8 cellular contexts compared by ENCODE assay signal in genomic region chr19:35549174-35549788, GRCh38. TPM values are rescaled to one million over a fixed set of nuclear protein-coding genes. Genes with fewer than 3 reads are reported as not detected.
DNase-seq lines count a peak whose midpoint lies in the region; ATAC-seq and TF ChIP-seq lines count a peak whose summit lies in the region.

No MANE protein-coding gene starts in this region.

- DNase-seq in G401 (ENCODE audit: low spot score): peak; percentile 87
- no peak for DNase-seq in RWPE2 (ENCODE audit: low spot score)
- DNase-seq in activated effector memory CD4-positive, alpha-beta T cell treated with Interleukin-2 at 50 U/mL for 16 hours: peak; percentile 31
- peak in 1 of 2 donors; percentile 47 for DNase-seq in gastrocnemius medialis

- H3K27ac ChIP-seq in RWPE2 (ENCODE audit: poor library complexity, severe bottlenecking) (no peak overlapping the region), gastroesophageal sphincter (no peak overlapping the region), gastrocnemius medialis (no peak overlapping the region)

- H4K20me1 ChIP-seq in Loucy (ENCODE audit: insufficient read depth, low read length, poor library complexity, severe bottlenecking): no peaks in the 10 kb centered on the region

- peak; percentile 18; the same call in 1 of the 3 replicates for ATAC-seq in RWPE2 (ENCODE audit: low read depth)
- peak; percentile 12 for ATAC-seq in gastroesophageal sphincter
- ATAC-seq in gastrocnemius medialis: peak; percentile 26 to 37
- no peak for ATAC-seq in HG02610 (IDR thresholded peaks at IDR 0.05; ENCODE audit: unreplicated experiment)
- no peak for ATAC-seq in HG03097 (IDR thresholded peaks at IDR 0.05; ENCODE audit: low FRiP score, unreplicated experiment)

- H3K9ac ChIP-seq in Loucy (ENCODE audit: low read depth, low read length, poor library complexity, severe bottlenecking): no peak overlapping the region

- no peaks in the 10 kb centered on the region for H3F3A ChIP-seq in Loucy (ENCODE audit: low read depth)

- intact Hi-C loops in gastrocnemius medialis (cut with DNase I; ENCODE audit: low total_unique reads): loop anchor here (1.0 kb wide), 1 partner anchor 167 kb away; no protein-coding TSS in a partner anchor

- H3K27me3 ChIP-seq in Loucy (ENCODE audit: insufficient read depth, low read length, poor library complexity, severe bottlenecking): no peaks in the 10 kb centered on the region
- no peaks in the 10 kb centered on the region for H3K27me3 ChIP-seq in RWPE2 (ENCODE audit: insufficient read depth, poor library complexity, severe bottlenecking)
- no peaks in the 10 kb centered on the region for H3K27me3 ChIP-seq in gastroesophageal sphincter
- no peaks in the 10 kb centered on the region for H3K27me3 ChIP-seq in gastrocnemius medialis

- H3K4me1 ChIP-seq in Loucy (ENCODE audit: insufficient read depth, low read length, poor library complexity, severe bottlenecking) (peaks cover 22% of the 10 kb centered on the region), RWPE2 (ENCODE audit: insufficient read depth, poor library complexity, severe bottlenecking) (peaks cover 6% of the 10 kb centered on the region), gastroesophageal sphincter (peaks cover 0 to 42% (median 13%) of the 10 kb centered on the region in 3 donors), gastrocnemius medialis (peaks cover 16 to 24% of the 10 kb centered on the region in 2 donors)

- TF ChIP-seq EP300 in gastroesophageal sphincter (IDR thresholded peaks at IDR 0.05): no peak

- H3K9me3 ChIP-seq in Loucy (ENCODE audit: insufficient read depth, low read depth, low read length): no peaks in the 10 kb centered on the region
- no peaks in the 10 kb centered on the region for H3K9me3 ChIP-seq in RWPE2 (ENCODE audit: severe bottlenecking)
- H3K9me3 ChIP-seq in gastroesophageal sphincter: no peaks in the 10 kb centered on the region
- no peaks in the 10 kb centered on the region for H3K9me3 ChIP-seq in gastrocnemius medialis

- in situ Hi-C loops in G401 (cut with HindIII; ENCODE audit: low sequenced_read_pairs) (no loop called here), gastrocnemius medialis (cut with MboI; ENCODE audit: low sequenced_read_pairs in 4 of 4) (loop anchor here in 2 of 4 donors (10.0 to 25.0 kb wide), 2 partner anchors 163 to 166 kb away; partner anchors contain the start of genes KMT2B (in 2 of the 2) and ZBTB32 (in 1 of the 2))

- H3K4me2 ChIP-seq in Loucy (ENCODE audit: low read depth, low read length, poor library complexity, severe bottlenecking): no peak overlapping the region

- TF ChIP-seq POLR2A in gastroesophageal sphincter (IDR thresholded peaks at IDR 0.05): no peak
- no peak for TF ChIP-seq POLR2A in gastrocnemius medialis (IDR thresholded peaks at IDR 0.05)

- no peaks in the 10 kb centered on the region for H3K36me3 ChIP-seq in Loucy (ENCODE audit: insufficient read depth, low read length)
- H3K36me3 ChIP-seq in RWPE2 (ENCODE audit: low read depth): peaks cover 17% of the 10 kb centered on the region
- peaks cover 0 to 15% of the 10 kb centered on the region in 2 donors for H3K36me3 ChIP-seq in gastroesophageal sphincter
- peaks cover 0 to 11% of the 10 kb centered on the region in 2 donors for H3K36me3 ChIP-seq in gastrocnemius medialis

- no peaks in the 10 kb centered on the region for H3K9me2 ChIP-seq in Loucy (replicated peaks; ENCODE audit: low read depth, low read length)

- H3K4me3 ChIP-seq in Loucy (ENCODE audit: low read length, poor library complexity, severe bottlenecking) (no peak overlapping the region), RWPE2 (ENCODE audit: severe bottlenecking) (no peak overlapping the region), gastroesophageal sphincter (no peak overlapping the region), gastrocnemius medialis (no peak overlapping the region)

- no peak overlapping the region for H2AFZ ChIP-seq in Loucy (ENCODE audit: low read length)

- 21 to 23% methylated on average over 5 to 6 of the region's 6 CpGs for WGBS in gastroesophageal sphincter (ENCODE audit: low coverage in 1 of 2), 2 donors

- H3K79me2 ChIP-seq in Loucy (ENCODE audit: insufficient read depth, low read length): peaks cover 28% of the 10 kb centered on the region

- TF ChIP-seq CTCF in Loucy (conservative IDR thresholded peaks at IDR 0.05; ENCODE audit: low read length): peak; percentile 86
- TF ChIP-seq CTCF in RWPE2 (IDR thresholded peaks at IDR 0.05; ENCODE audit: poor library complexity, severe bottlenecking): peak; percentile 79
- peak in 3 of 4 experiments; percentile 61 to 81 (median 75) for TF ChIP-seq CTCF in gastroesophageal sphincter (IDR thresholded peaks at IDR 0.05)
- peak; percentile 23 to 81 (median 74) for TF ChIP-seq CTCF in gastrocnemius medialis (IDR thresholded peaks at IDR 0.05 in 4 of 5, conservative IDR thresholded peaks at IDR 0.05 in 1 of 5)

RNA-seq across cellular contexts. Expression of gene TMEM147, which starts 3.9 kb away (rescaled TPM):
- total RNA-seq in G401 (2014; rRNA removed; shearing (Covaris generic)): 208 and 254 TPM in 2 replicates
- total RNA-seq in gastroesophageal sphincter (10 to 100 TPM; 60.0 to 82.6 (median 64.1) TPM), gastrocnemius medialis (100 to 1,000 TPM in 3 of 4 donors, 10 to 100 TPM in 1; 86.2 to 145 (median 119) TPM)

RNA-seq across cellular contexts. Expression of gene ATP4A, which starts 14.2 kb away (rescaled TPM):
- not detected in 2 replicates for total RNA-seq in G401 (2014; rRNA removed; shearing (Covaris generic))
- total RNA-seq in gastroesophageal sphincter (not detected), gastrocnemius medialis (not detected)

RNA-seq across cellular contexts. Expression of gene GAPDHS, which starts 16.0 kb away (rescaled TPM):
- 3.2 TPM in 1 of 2 replicates, not detected in the other for total RNA-seq in G401 (2014; rRNA removed; shearing (Covaris generic))
- total RNA-seq in gastroesophageal sphincter: not detected
- not detected for total RNA-seq in gastrocnemius medialis

RNA-seq across cellular contexts. Expression of gene SBSN, which starts 21.2 kb away (rescaled TPM):
- total RNA-seq in G401 (2014; rRNA removed; shearing (Covaris generic)): not detected in 2 replicates
- total RNA-seq in gastroesophageal sphincter (10 to 100 TPM in 1 of 4 donors, 1 to 10 TPM in 2, not detected in 1; 1.0 to 13.4 (median 1.2) TPM), gastrocnemius medialis (not detected)

RNA-seq across cellular contexts. Expression of gene DMKN, which starts 35.8 kb away (rescaled TPM):
- 85.4 and 136 TPM in 2 replicates for total RNA-seq in G401 (2014; rRNA removed; shearing (Covaris generic))
- total RNA-seq in gastroesophageal sphincter: 10 to 100 TPM in 2 of 4 donors, 1 to 10 TPM in 2; 5.6 to 20.0 (median 9.0) TPM
- under 1 TPM in 1 of 4 donors, not detected in 3; 0.89 TPM for total RNA-seq in gastrocnemius medialis

Comparison
In these comparisons a context has a peak if more than half of its experiments do, and no peak if none do; other contexts are left out.
1. ATAC-seq: peak in RWPE2 (single experiment), gastroesophageal sphincter (single experiment) and gastrocnemius medialis (2 of 2); none in HG02610 (single experiment) and HG03097 (single experiment).
2. Peak in every context shown above with its lines, with median percentiles within 50 percentile points of each other: CTCF ChIP-seq.